In the genomic region with DNA sequence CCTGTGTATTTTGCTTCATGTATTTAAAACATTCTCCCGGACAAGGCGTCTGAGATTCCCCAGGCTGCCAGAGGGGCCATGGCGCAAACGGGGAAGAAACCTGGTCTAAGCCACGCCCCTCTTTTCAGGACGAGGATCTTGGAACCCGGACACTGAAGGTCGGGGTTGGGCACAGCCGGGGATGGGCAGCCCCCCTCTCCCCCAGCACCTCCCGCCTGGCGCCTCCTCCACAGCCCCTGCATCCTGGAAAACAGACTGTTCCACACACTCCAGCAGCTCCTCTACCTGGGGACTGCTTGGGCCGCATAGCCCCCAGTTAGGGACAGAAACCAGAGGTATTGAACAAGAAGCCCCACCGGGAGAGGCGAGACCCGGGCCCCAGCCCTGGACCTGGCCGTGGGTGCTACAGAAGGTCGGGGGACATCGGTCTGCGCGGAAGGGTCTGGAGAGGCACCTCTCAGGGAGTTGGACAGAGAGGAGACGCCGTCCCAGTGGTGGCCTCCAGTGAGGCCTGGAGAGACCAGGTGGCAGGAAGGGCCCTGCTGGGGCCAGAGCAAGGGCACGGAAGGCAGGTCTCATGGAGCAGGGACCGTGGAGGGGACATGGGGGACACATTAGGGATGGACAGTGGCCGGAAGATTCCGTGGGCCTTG, we compare ENCODE assay signal across 17 cellular contexts. TPM values are rescaled to one million over a fixed set of nuclear protein-coding genes. Genes with fewer than 3 reads are reported as not detected.
DNase-seq lines count a peak whose midpoint lies in the region; ATAC-seq and TF ChIP-seq lines count a peak whose summit lies in the region.
"Had no signal": no experiment of that assay in that cellular context is flagged by ENCODE, and none has a peak within 500 bp of the region (broad histone marks: within the 10 kb centered on the region; RNA-seq: fewer than 3 reads in every experiment).

No MANE protein-coding gene starts in this region.

- H3K36me3 ChIP-seq in mesenchymal stem cell (ENCODE audit: control insufficient read depth in 1 of 2, insufficient read depth in 2 of 2, low read depth in 1 of 2, low read length in 2 of 2) (no peaks in the 10 kb centered on the region), upper lobe of right lung (no peaks in the 10 kb centered on the region)
- H3K36me3 ChIP-seq: Peyer's patch had no signal

- no peak overlapping the region for H3K27ac Mint-ChIP-seq in activated naive CD8-positive, alpha-beta T cell treated with anti-CD3 and anti-CD28 coated beads, Interleukin-2, amount 50 U/mL, for 24 hours
- no peak overlapping the region for H3K27ac Mint-ChIP-seq in activated naive CD8-positive, alpha-beta T cell treated with anti-CD3 and anti-CD28 coated beads for 36 hours
- no peak overlapping the region for H3K27ac Mint-ChIP-seq in WTC11
- no peak overlapping the region for H3K27ac Mint-ChIP-seq in activated naive CD4-positive, alpha-beta T cell treated with anti-CD3 and anti-CD28 coated beads, Interleukin-2, amount 10 ng/mL, durations not matched to agents 7 days and 5 days

- H3K9me3 ChIP-seq in mesenchymal stem cell (ENCODE audit: control insufficient read depth, low read length): no peaks in the 10 kb centered on the region
- no peaks in the 10 kb centered on the region for H3K9me3 ChIP-seq in upper lobe of right lung
- H3K9me3 ChIP-seq: Peyer's patch had no signal

- no peak overlapping the region for H3K23ac ChIP-seq in mesenchymal stem cell (ENCODE audit: low read length in 2 of 2)

- no peak overlapping the region for H3K4me2 ChIP-seq in mesenchymal stem cell (ENCODE audit: low read length, poor library complexity, severe bottlenecking)

- no peaks in the 10 kb centered on the region for H3K79me1 ChIP-seq in mesenchymal stem cell (replicated peaks; ENCODE audit: low read length, poor library complexity, severe bottlenecking)

- no peak overlapping the region for H2AK5ac ChIP-seq in mesenchymal stem cell (ENCODE audit: low read length, severe bottlenecking)

- peak; percentile 31 for ATAC-seq in activated naive CD8-positive, alpha-beta T cell treated with anti-CD3 and anti-CD28 coated beads, Interleukin-2, amount 50 U/mL, for 24 hours
- ATAC-seq in WTC11: no peak
- ATAC-seq in upper lobe of right lung: peak; percentile 20
- ATAC-seq in HG03139 (IDR thresholded peaks at IDR 0.05; ENCODE audit: unreplicated experiment): no peak

- H3K9ac ChIP-seq in mesenchymal stem cell (ENCODE audit: low read length): no peak overlapping the region

- H3K36me3 Mint-ChIP-seq in activated naive CD8-positive, alpha-beta T cell treated with anti-CD3 and anti-CD28 coated beads, Interleukin-2, amount 50 U/mL, for 24 hours (ENCODE audit: low read depth): no peaks in the 10 kb centered on the region
- H3K36me3 Mint-ChIP-seq in activated naive CD8-positive, alpha-beta T cell treated with anti-CD3 and anti-CD28 coated beads for 36 hours: no peaks in the 10 kb centered on the region
- H3K36me3 Mint-ChIP-seq in WTC11: no peaks in the 10 kb centered on the region
- no peaks in the 10 kb centered on the region for H3K36me3 Mint-ChIP-seq in activated naive CD4-positive, alpha-beta T cell treated with anti-CD3 and anti-CD28 coated beads, Interleukin-2, amount 10 ng/mL, durations not matched to agents 7 days and 5 days

- peak overlapping the region; percentile 73 for H2AFZ ChIP-seq in mesenchymal stem cell (ENCODE audit: low read depth, low read length)

- no peak overlapping the region for H4K91ac ChIP-seq in mesenchymal stem cell (ENCODE audit: low read length)

- no peak overlapping the region for H3K4me3 ChIP-seq in mesenchymal stem cell (ENCODE audit: insufficient read depth in 1 of 2, low read depth in 1 of 2, low read length in 2 of 2)
- no peak overlapping the region for H3K4me3 ChIP-seq in upper lobe of right lung
- H3K4me3 ChIP-seq: Peyer's patch had no signal

- H3K4ac ChIP-seq in mesenchymal stem cell (ENCODE audit: low read depth in 1 of 2, low read length in 2 of 2): no peak overlapping the region

- DNase-seq in activated naive CD8-positive, alpha-beta T cell treated with anti-CD3 and anti-CD28 coated beads, Interleukin-2, amount 50 U/mL, for 24 hours: no peak
- no peak for DNase-seq in activated naive CD8-positive, alpha-beta T cell treated with anti-CD3 and anti-CD28 coated beads for 36 hours
- peak; percentile 17 for DNase-seq in WTC11 (ENCODE audit: low spot score)
- no peak for DNase-seq in mesenchymal stem cell
- DNase-seq in upper lobe of right lung: peak; percentile 61
- DNase-seq in OCI-M2 (lab: John Stamatoyannopoulos, UW; ENCODE audit: unreplicated experiment): no peak
- DNase-seq in activated naive CD4-positive, alpha-beta T cell treated with anti-CD3 and anti-CD28 coated beads, Interleukin-2, amount 10 ng/mL, durations not matched to agents 7 days and 5 days: no peak
- DNase-seq: C1 segment of cervical spinal cord, EL, HCEC 1CT, NCI-H1436 treated with DMSO at 0.1 percent for 48 hours, NCI-H2081 treated with DMSO at 0.1 percent for 48 hours, NCI-H2227 treated with DMSO at 0.1 percent for 48 hours, NCI-H774, SHP77 treated with DMSO at 0.1 percent for 48 hours had no signal

- no peak overlapping the region for H3K14ac ChIP-seq in mesenchymal stem cell (ENCODE audit: low read length in 2 of 2)

- H2BK15ac ChIP-seq in mesenchymal stem cell (ENCODE audit: low read depth, poor library complexity, severe bottlenecking): no peak overlapping the region

- 72% methylated on average over 26 of the region's 26 CpGs for WGBS in mesenchymal stem cell

- TF ChIP-seq CTCF in WTC11 (IDR thresholded peaks at IDR 0.05) (no peak), upper lobe of right lung (IDR thresholded peaks at IDR 0.05) (no peak)

- H4K8ac ChIP-seq in mesenchymal stem cell (ENCODE audit: low read length): no peak overlapping the region

- H3K4me3 Mint-ChIP-seq in activated naive CD8-positive, alpha-beta T cell treated with anti-CD3 and anti-CD28 coated beads, Interleukin-2, amount 50 U/mL, for 24 hours: no peak overlapping the region
- no peak overlapping the region for H3K4me3 Mint-ChIP-seq in activated naive CD8-positive, alpha-beta T cell treated with anti-CD3 and anti-CD28 coated beads for 36 hours
- no peak overlapping the region for H3K4me3 Mint-ChIP-seq in WTC11
- no peak overlapping the region for H3K4me3 Mint-ChIP-seq in activated naive CD4-positive, alpha-beta T cell treated with anti-CD3 and anti-CD28 coated beads, Interleukin-2, amount 10 ng/mL, durations not matched to agents 7 days and 5 days

- no peak overlapping the region for H2BK5ac ChIP-seq in mesenchymal stem cell (ENCODE audit: low read depth, low read length, poor library complexity, severe bottlenecking)

- H3K4me1 Mint-ChIP-seq in activated naive CD8-positive, alpha-beta T cell treated with anti-CD3 and anti-CD28 coated beads, Interleukin-2, amount 50 U/mL, for 24 hours: peaks cover 14% of the 10 kb centered on the region
- H3K4me1 Mint-ChIP-seq in activated naive CD8-positive, alpha-beta T cell treated with anti-CD3 and anti-CD28 coated beads for 36 hours: peaks cover 17% of the 10 kb centered on the region
- peaks cover 12% of the 10 kb centered on the region for H3K4me1 Mint-ChIP-seq in WTC11
- H3K4me1 Mint-ChIP-seq in activated naive CD4-positive, alpha-beta T cell treated with anti-CD3 and anti-CD28 coated beads, Interleukin-2, amount 10 ng/mL, durations not matched to agents 7 days and 5 days: no peaks in the 10 kb centered on the region

- H3K27ac ChIP-seq in mesenchymal stem cell (ENCODE audit: low read length, poor library complexity, severe bottlenecking): no peak overlapping the region
- H3K27ac ChIP-seq in upper lobe of right lung: no peak overlapping the region
- H3K27ac ChIP-seq: Peyer's patch had no signal

- no peaks in the 10 kb centered on the region for H3K9me3 Mint-ChIP-seq in activated naive CD8-positive, alpha-beta T cell treated with anti-CD3 and anti-CD28 coated beads, Interleukin-2, amount 50 U/mL, for 24 hours
- no peaks in the 10 kb centered on the region for H3K9me3 Mint-ChIP-seq in activated naive CD8-positive, alpha-beta T cell treated with anti-CD3 and anti-CD28 coated beads for 36 hours
- H3K9me3 Mint-ChIP-seq in WTC11: no peaks in the 10 kb centered on the region
- no peaks in the 10 kb centered on the region for H3K9me3 Mint-ChIP-seq in activated naive CD4-positive, alpha-beta T cell treated with anti-CD3 and anti-CD28 coated beads, Interleukin-2, amount 10 ng/mL, durations not matched to agents 7 days and 5 days

- H3K27me3 ChIP-seq in mesenchymal stem cell (ENCODE audit: control insufficient read depth in 1 of 2, insufficient read depth in 1 of 2, low read length in 2 of 2) (peaks cover 73 to 94% of the 10 kb centered on the region in 2 experiments), upper lobe of right lung (peaks cover 29% of the 10 kb centered on the region)

- POLR2A ChIA-PET in WTC11 (lab: Charles Lee): no interaction called here

- CTCF ChIA-PET in WTC11 (lab: Charles Lee): interaction anchor here (0.8 kb wide), 1 partner anchor 67 kb away, joined by 4 read pairs; no protein-coding TSS in a partner anchor
- CTCF ChIA-PET in activated naive CD4-positive, alpha-beta T cell treated with anti-CD3 and anti-CD28 coated beads, Interleukin-2, amount 10 ng/mL, durations not matched to agents 7 days and 5 days (lab: Charles Lee): no interaction called here

- H3K4me1 ChIP-seq in mesenchymal stem cell (ENCODE audit: control insufficient read depth, insufficient read depth, low read depth, low read length) (peaks cover 2% of the 10 kb centered on the region), upper lobe of right lung (peaks cover 3% of the 10 kb centered on the region)

- no peak overlapping the region for H2BK12ac ChIP-seq in mesenchymal stem cell (ENCODE audit: low read length in 2 of 2)

- H3K27me3 Mint-ChIP-seq in activated naive CD8-positive, alpha-beta T cell treated with anti-CD3 and anti-CD28 coated beads, Interleukin-2, amount 50 U/mL, for 24 hours: peaks cover 46% of the 10 kb centered on the region
- peaks cover 64% of the 10 kb centered on the region for H3K27me3 Mint-ChIP-seq in activated naive CD8-positive, alpha-beta T cell treated with anti-CD3 and anti-CD28 coated beads for 36 hours
- H3K27me3 Mint-ChIP-seq in WTC11 (ENCODE audit: low read depth): peaks cover 64% of the 10 kb centered on the region
- H3K27me3 Mint-ChIP-seq in activated naive CD4-positive, alpha-beta T cell treated with anti-CD3 and anti-CD28 coated beads, Interleukin-2, amount 10 ng/mL, durations not matched to agents 7 days and 5 days: peaks cover 73% of the 10 kb centered on the region

- peak overlapping the region in 1 of 2 experiments; percentile 7 for H3K18ac ChIP-seq in mesenchymal stem cell (ENCODE audit: low read depth in 1 of 2, low read length in 2 of 2)

- intact Hi-C loops in upper lobe of right lung (cut with DNase I): no loop called here

- H2BK120ac ChIP-seq in mesenchymal stem cell (ENCODE audit: low read depth, low read length): no peak overlapping the region

RNA-seq across cellular contexts. Expression of a gene that starts 5.4 kb away (rescaled TPM):
- total RNA-seq in activated naive CD8-positive, alpha-beta T cell treated with anti-CD3 and anti-CD28 coated beads for 36 hours: under 1 TPM; 0.50 to 0.58 TPM
- 5.7 to 6.4 TPM (median 5.8 TPM) in 3 replicates for total RNA-seq in WTC11 (2021)
- 0.01 TPM for polyA plus RNA-seq in mesenchymal stem cell (2013, experiment 1 of 2)
- polyA plus RNA-seq in mesenchymal stem cell (2013, experiment 2 of 2): 0.01 TPM
- total RNA-seq in upper lobe of right lung: 0.29 TPM

RNA-seq across cellular contexts. Expression of a gene that starts 7.8 kb away (rescaled TPM):
- 10 to 100 TPM; 30.2 to 31.2 TPM for total RNA-seq in activated naive CD8-positive, alpha-beta T cell treated with anti-CD3 and anti-CD28 coated beads for 36 hours
- 33.8 to 39.2 TPM (median 34.7 TPM) in 3 replicates for total RNA-seq in WTC11 (2021)
- polyA plus RNA-seq in mesenchymal stem cell (2013, experiment 1 of 2): 14.3 TPM
- 13.8 TPM for polyA plus RNA-seq in mesenchymal stem cell (2013, experiment 2 of 2)
- total RNA-seq in upper lobe of right lung: 18.5 TPM

RNA-seq across cellular contexts. Expression of a gene that starts 32.9 kb away (rescaled TPM):
- 1 to 10 TPM; 9.5 to 10.0 TPM for total RNA-seq in activated naive CD8-positive, alpha-beta T cell treated with anti-CD3 and anti-CD28 coated beads for 36 hours
- 20.9 to 22.3 TPM (median 20.9 TPM) in 3 replicates for total RNA-seq in WTC11 (2021)
- polyA plus RNA-seq in mesenchymal stem cell (2013, experiment 1 of 2): 46.4 TPM
- 47.7 TPM for polyA plus RNA-seq in mesenchymal stem cell (2013, experiment 2 of 2)
- 47.5 TPM for total RNA-seq in upper lobe of right lung

RNA-seq across cellular contexts. Expression of a gene that starts 46.4 kb away (rescaled TPM):
- total RNA-seq in activated naive CD8-positive, alpha-beta T cell treated with anti-CD3 and anti-CD28 coated beads for 36 hours: 1 to 10 TPM; 1.7 to 2.5 TPM
- total RNA-seq in WTC11 (2021) (24.9 to 32.4 TPM (median 27.2 TPM) in 3 replicates), upper lobe of right lung (96.6 TPM)
- polyA plus RNA-seq in mesenchymal stem cell (2013, experiment 1 of 2): 0.08 TPM
- polyA plus RNA-seq in mesenchymal stem cell (2013, experiment 2 of 2): 0.08 TPM

Comparison
In these comparisons a context has a peak if more than half of its experiments do, and no peak if none do; other contexts are left out.
1. ATAC-seq: peak in activated naive CD8-positive, alpha-beta T cell treated with anti-CD3 and anti-CD28 coated beads, Interleukin-2, amount 50 U/mL, for 24 hours (single experiment) and upper lobe of right lung (single experiment); none in WTC11 (single experiment) and HG03139 (single experiment).
2. DNase-seq: peak in WTC11 (single experiment) and upper lobe of right lung (single experiment); none in activated naive CD8-positive, alpha-beta T cell treated with anti-CD3 and anti-CD28 coated beads, Interleukin-2, amount 50 U/mL, for 24 hours (single experiment), activated naive CD8-positive, alpha-beta T cell treated with anti-CD3 and anti-CD28 coated beads for 36 hours (single experiment), mesenchymal stem cell (single experiment), OCI-M2 (single experiment) and activated naive CD4-positive, alpha-beta T cell treated with anti-CD3 and anti-CD28 coated beads, Interleukin-2, amount 10 ng/mL, durations not matched to agents 7 days and 5 days (single experiment).